8 cellular contexts compared by ENCODE assay signal in genomic region chr7:100483101-100483727, GRCh38. TPM values are rescaled to one million over a fixed set of nuclear protein-coding genes. Genes with fewer than 3 reads are reported as not detected.
A peak's percentile ranks its signal among the peaks of the same experiment; 100 is the strongest.
DNase-seq lines count a peak whose midpoint lies in the region; ATAC-seq and TF ChIP-seq lines count a peak whose summit lies in the region.

No MANE protein-coding gene starts in this region.

- H3K27me3 ChIP-seq in CD4-positive, alpha-beta memory T cell (ENCODE audit: insufficient read depth, low read length) = no peaks in the 10 kb centered on the region
- H3K27me3 ChIP-seq in iPS DF 6.9 (ENCODE audit: control insufficient read depth, insufficient read depth, low read length) (no peaks in the 10 kb centered on the region), gastrocnemius medialis (no peaks in the 10 kb centered on the region)

- peaks cover 0 to 6% of the 10 kb centered on the region in 2 donors for H3K36me3 Mint-ChIP-seq in CD4-positive, alpha-beta memory T cell
- no peaks in the 10 kb centered on the region for H3K36me3 Mint-ChIP-seq in IgD-negative memory B cell
- peaks cover 3% of the 10 kb centered on the region for H3K36me3 Mint-ChIP-seq in T-helper 2 cell treated with Interferon-gamma antibody and Interleukin-4, amounts not matched to agents 5 μg/mL and 100 μg/mL, for 36 hours (ENCODE audit: low read depth)

- no peaks in the 10 kb centered on the region for H3K36me3 ChIP-seq in CD4-positive, alpha-beta memory T cell (ENCODE audit: insufficient read depth, low read length)
- no peaks in the 10 kb centered on the region for H3K36me3 ChIP-seq in iPS DF 6.9 (ENCODE audit: control insufficient read depth, insufficient read depth, low read length)
- no peaks in the 10 kb centered on the region for H3K36me3 ChIP-seq in gastrocnemius medialis

- H3K27ac ChIP-seq in CD4-positive, alpha-beta memory T cell (ENCODE audit: low read depth, low read length) = peak overlapping the region; percentile 45
- H3K27ac ChIP-seq in iPS DF 6.9 (ENCODE audit: low read length) (no peak overlapping the region), gastrocnemius medialis (no peak overlapping the region)

- TF ChIP-seq POLR2A in gastrocnemius medialis (IDR thresholded peaks at IDR 0.05) = no peak

- peak; percentile 54 for ATAC-seq in GM19463 (IDR thresholded peaks at IDR 0.05; ENCODE audit: unreplicated experiment)
- ATAC-seq in gastrocnemius medialis = peak in 1 of 2 donors; percentile 28

- in situ Hi-C loops in astrocyte of the cerebellum (cut with HindIII; ENCODE audit: low sequenced_read_pairs) = no loop called here
- in situ Hi-C loops in gastrocnemius medialis (cut with MboI; ENCODE audit: low sequenced_read_pairs in 4 of 4) = no loop called here

- H3K9me3 ChIP-seq in CD4-positive, alpha-beta memory T cell (ENCODE audit: control insufficient read depth in 1 of 2, low read length in 2 of 2) = no peaks in the 10 kb centered on the region
- H3K9me3 ChIP-seq in iPS DF 6.9 (ENCODE audit: control insufficient read depth, insufficient read depth, low read length) (no peaks in the 10 kb centered on the region), gastrocnemius medialis (no peaks in the 10 kb centered on the region)

- peak; percentile 75 to 85 (median 79) for DNase-seq in CD4-positive, alpha-beta memory T cell
- peak; percentile 77 for DNase-seq in T-helper 2 cell treated with Interferon-gamma antibody and Interleukin-4, amounts not matched to agents 5 μg/mL and 100 μg/mL, for 36 hours (ENCODE audit: low spot score)
- DNase-seq in astrocyte of the cerebellum (ENCODE audit: low read depth) (no peak), iPS DF 6.9 (ENCODE audit: low read depth, low spot score) (no peak), gastrocnemius medialis (peak in 1 of 2 donors; percentile 34), cortex of kidney (lab: John Stamatoyannopoulos, UW) (no peak)

- H3K4me1 ChIP-seq in CD4-positive, alpha-beta memory T cell (ENCODE audit: insufficient read depth, low read length) = peaks cover 32% of the 10 kb centered on the region
- H3K4me1 ChIP-seq in iPS DF 6.9 (ENCODE audit: control insufficient read depth, insufficient read depth, low read length) (peaks cover 5% of the 10 kb centered on the region), gastrocnemius medialis (peaks cover 11% of the 10 kb centered on the region in 2 donors)

- H3K9me3 Mint-ChIP-seq in CD4-positive, alpha-beta memory T cell = peaks cover 0 to 2% (median 0%) of the 10 kb centered on the region in 8 donors
- H3K9me3 Mint-ChIP-seq in IgD-negative memory B cell = no peaks in the 10 kb centered on the region
- H3K9me3 Mint-ChIP-seq in T-helper 2 cell treated with Interferon-gamma antibody and Interleukin-4, amounts not matched to agents 5 μg/mL and 100 μg/mL, for 36 hours = no peaks in the 10 kb centered on the region

- CTCF ChIA-PET in CD4-positive, alpha-beta memory T cell (lab: Charles Lee; ENCODE audit: partially characterized antibody) = interaction anchor here (0.6 to 7.9 kb wide), 29 partner anchors 9 to 210 kb away, joined by 3 to 76 read pairs (median 4); partner anchors contain the start of genes AGFG2, FBXO24, LRCH4 and MOSPD3

- H3K4me1 Mint-ChIP-seq in CD4-positive, alpha-beta memory T cell = peaks cover 16 to 34% (median 21%) of the 10 kb centered on the region in 4 donors
- peaks cover 4 to 9% (median 5%) of the 10 kb centered on the region in 3 donors for H3K4me1 Mint-ChIP-seq in IgD-negative memory B cell
- peaks cover 10% of the 10 kb centered on the region for H3K4me1 Mint-ChIP-seq in T-helper 2 cell treated with Interferon-gamma antibody and Interleukin-4, amounts not matched to agents 5 μg/mL and 100 μg/mL, for 36 hours (ENCODE audit: low read depth)

- POLR2A ChIA-PET in CD4-positive, alpha-beta memory T cell (lab: Charles Lee; ENCODE audit: partially characterized antibody) = interaction anchor here (0.8 to 2.3 kb wide), 9 partner anchors 10 to 88 kb away, joined by 4 to 12 read pairs (median 5); partner anchors contain the start of genes AGFG2 and MEPCE

- peak overlapping the region in 1 of 2 donors; percentile 64 for H3K4me3 ChIP-seq in CD4-positive, alpha-beta memory T cell (ENCODE audit: low read length in 2 of 2)
- peak overlapping the region; percentile 58 for H3K4me3 ChIP-seq in astrocyte of the cerebellum (ENCODE audit: low read depth, low read length)
- H3K4me3 ChIP-seq in iPS DF 6.9 (ENCODE audit: low read length) = peak overlapping the region; percentile 83; the same call in 1 of the 2 replicates
- peak overlapping the region; percentile 54 to 88 (median 60) for H3K4me3 ChIP-seq in gastrocnemius medialis

- no peaks in the 10 kb centered on the region for H3K27me3 Mint-ChIP-seq in CD4-positive, alpha-beta memory T cell
- peaks cover 7% of the 10 kb centered on the region for H3K27me3 Mint-ChIP-seq in IgD-negative memory B cell
- H3K27me3 Mint-ChIP-seq in T-helper 2 cell treated with Interferon-gamma antibody and Interleukin-4, amounts not matched to agents 5 μg/mL and 100 μg/mL, for 36 hours (ENCODE audit: low read depth) = no peaks in the 10 kb centered on the region

- no CpG with 5 or more reads among the region's 79 CpGs for WGBS in iPS DF 6.9 (ENCODE audit: insufficient coverage, insufficient read length)

- TF ChIP-seq CTCF in astrocyte of the cerebellum (IDR thresholded peaks at IDR 0.05; ENCODE audit: low read depth, low read length, missing control alignments) (peak; percentile 62), gastrocnemius medialis (IDR thresholded peaks at IDR 0.05 in 4 of 5, conservative IDR thresholded peaks at IDR 0.05 in 1 of 5) (peak; percentile 79 to 99 (median 98))

- H3K4me3 Mint-ChIP-seq in CD4-positive, alpha-beta memory T cell = peak overlapping the region; percentile 83 to 90 (median 86)
- peak overlapping the region; percentile 77 to 89 (median 85) for H3K4me3 Mint-ChIP-seq in IgD-negative memory B cell
- peak overlapping the region; percentile 91 for H3K4me3 Mint-ChIP-seq in T-helper 2 cell treated with Interferon-gamma antibody and Interleukin-4, amounts not matched to agents 5 μg/mL and 100 μg/mL, for 36 hours

- intact Hi-C loops in CD4-positive, alpha-beta memory T cell (cut with micrococcal nuclease) = loop anchor here (1.0 to 2.0 kb wide), 6 partner anchors 10 to 212 kb away; partner anchors contain the start of genes AGFG2 and GIGYF1
- intact Hi-C loops in gastrocnemius medialis (cut with DNase I; ENCODE audit: low total_unique reads) = loop anchor here (1.0 to 5.0 kb wide), 2 partner anchors 14 to 79 kb away; no protein-coding TSS in a partner anchor

- H3K27ac Mint-ChIP-seq in CD4-positive, alpha-beta memory T cell = peak overlapping the region in 5 of 7 donors; percentile 29 to 85 (median 53)
- no peak overlapping the region for H3K27ac Mint-ChIP-seq in IgD-negative memory B cell
- H3K27ac Mint-ChIP-seq in T-helper 2 cell treated with Interferon-gamma antibody and Interleukin-4, amounts not matched to agents 5 μg/mL and 100 μg/mL, for 36 hours = no peak overlapping the region

RNA-seq across cellular contexts. Expression of gene NYAP1, which starts 0.5 kb away (rescaled TPM):
- under 1 TPM; 0.38 to 0.58 TPM for total RNA-seq in CD4-positive, alpha-beta memory T cell
- polyA plus RNA-seq in CD4-positive, alpha-beta memory T cell = not detected
- polyA plus RNA-seq in IgD-negative memory B cell = not detected
- total RNA-seq in gastrocnemius medialis = under 1 TPM in 1 of 4 donors, not detected in 3; 0.29 TPM

RNA-seq across cellular contexts. Expression of gene TSC22D4, which starts 4.2 kb away (rescaled TPM):
- 100 to 1,000 TPM; 144 to 154 TPM for total RNA-seq in CD4-positive, alpha-beta memory T cell
- polyA plus RNA-seq in CD4-positive, alpha-beta memory T cell = 10 to 100 TPM; 30.0 to 34.5 TPM
- polyA plus RNA-seq in IgD-negative memory B cell = 25.6 TPM
- 10 to 100 TPM; 14.3 to 25.5 (median 21.2) TPM for total RNA-seq in gastrocnemius medialis

RNA-seq across cellular contexts. Expression of gene SPACDR, which starts 19.2 kb away (rescaled TPM):
- 1 to 10 TPM; 4.6 to 5.7 TPM for total RNA-seq in CD4-positive, alpha-beta memory T cell
- under 1 TPM; 0.26 to 0.34 TPM for polyA plus RNA-seq in CD4-positive, alpha-beta memory T cell
- polyA plus RNA-seq in IgD-negative memory B cell = 0.78 TPM
- under 1 TPM in 1 of 4 donors, not detected in 3; 0.29 TPM for total RNA-seq in gastrocnemius medialis

RNA-seq across cellular contexts. Expression of gene PPP1R35, which starts 46.9 kb away (rescaled TPM):
- total RNA-seq in CD4-positive, alpha-beta memory T cell = 10 to 100 TPM; 77.7 to 83.8 TPM
- polyA plus RNA-seq in CD4-positive, alpha-beta memory T cell = 10 to 100 TPM; 28.6 to 49.7 TPM
- polyA plus RNA-seq in IgD-negative memory B cell = 39.3 TPM
- total RNA-seq in gastrocnemius medialis = 10 to 100 TPM in 3 of 4 donors, 1 to 10 TPM in 1; 5.1 to 16.0 (median 13.0) TPM

RNA-seq across cellular contexts. Expression of gene MEPCE, which starts 53.6 kb away (rescaled TPM):
- 10 to 100 TPM; 57.3 to 58.8 TPM for total RNA-seq in CD4-positive, alpha-beta memory T cell
- 10 to 100 TPM in 1 of 2 donors, 1 to 10 TPM in 1; 7.9 to 11.8 TPM for polyA plus RNA-seq in CD4-positive, alpha-beta memory T cell
- 19.8 TPM for polyA plus RNA-seq in IgD-negative memory B cell
- total RNA-seq in gastrocnemius medialis = 10 to 100 TPM; 23.5 to 39.9 (median 28.6) TPM

Comparison
In these comparisons a context has a peak if more than half of its experiments do, and no peak if none do; other contexts are left out.
1. DNase-seq: peak in CD4-positive, alpha-beta memory T cell (5 of 5) and T-helper 2 cell treated with Interferon-gamma antibody and Interleukin-4, amounts not matched to agents 5 μg/mL and 100 μg/mL, for 36 hours (single experiment); none in astrocyte of the cerebellum (single experiment), iPS DF 6.9 (single experiment) and cortex of kidney (single experiment).
2. H3K27ac Mint-ChIP-seq: peak in CD4-positive, alpha-beta memory T cell (5 of 7); none in IgD-negative memory B cell (0 of 3) and T-helper 2 cell treated with Interferon-gamma antibody and Interleukin-4, amounts not matched to agents 5 μg/mL and 100 μg/mL, for 36 hours (single experiment).
3. RNA of gene TSC22D4, which starts 4.2 kb away (total RNA-seq): 144 to 154 TPM in CD4-positive, alpha-beta memory T cell; 14.3 to 25.5 TPM in gastrocnemius medialis; every median in the first group is over 4 times any median in the second.
4. RNA of gene SPACDR, which starts 19.2 kb away (total RNA-seq): 4.6 to 5.7 TPM in CD4-positive, alpha-beta memory T cell; 0.29 TPM in gastrocnemius medialis; every median in the first group is over 4 times any median in the second.
5. Peak in every context shown above with its lines, with median percentiles within 50 percentile points of each other: H3K4me3 Mint-ChIP-seq.